10 cellular contexts compared by ENCODE assay signal in the genomic region with DNA sequence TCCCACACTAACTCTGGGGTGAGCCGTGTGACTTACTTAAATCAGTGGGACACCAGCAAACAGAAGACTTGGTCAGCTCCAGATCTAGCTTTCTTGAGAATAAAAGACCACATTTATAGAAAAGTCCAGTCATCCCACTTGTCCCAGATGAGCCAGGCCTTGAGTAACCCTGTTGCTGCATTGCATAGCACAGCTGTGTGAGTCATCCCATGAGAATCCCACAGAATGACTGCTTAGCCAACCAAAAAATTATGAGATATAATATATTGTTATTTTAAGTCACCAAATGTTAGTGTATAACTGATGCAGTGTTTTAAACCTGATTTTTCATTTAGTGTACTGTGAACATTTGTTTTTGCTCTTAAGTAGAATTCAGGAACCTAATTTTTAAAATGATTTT.
DNase-seq lines count a peak whose midpoint lies in the region; TF ChIP-seq lines count a peak whose summit lies in the region.
"Had no signal": no experiment of that assay in that cellular context is flagged by ENCODE, and none has a peak within 500 bp of the region (broad histone marks: within the 10 kb centered on the region; RNA-seq: fewer than 3 reads in every experiment).

No MANE protein-coding gene starts in this region.

- intact Hi-C loops in stomach (cut with DNase I; ENCODE audit: low total_unique reads), result no loop called here

- no peaks in the 10 kb centered on the region for H3K4me1 ChIP-seq in hepatocyte (ENCODE audit: insufficient read depth)
- no peaks in the 10 kb centered on the region for H3K4me1 ChIP-seq in stomach

- TF ChIP-seq CTCF in astrocyte of the cerebellum (IDR thresholded peaks at IDR 0.05; ENCODE audit: low read depth, low read length, missing control alignments) (no peak), hepatocyte (IDR thresholded peaks at IDR 0.05; ENCODE audit: poor library complexity) (no peak), GM20000 (IDR thresholded peaks at IDR 0.05; ENCODE audit: extremely low read depth, missing control alignments) (no peak), stomach (IDR thresholded peaks at IDR 0.05) (no peak)

- no peak overlapping the region for H3K4me2 ChIP-seq in hepatocyte

- no peak overlapping the region for H3K27ac ChIP-seq in hepatocyte
- no peak overlapping the region for H3K27ac ChIP-seq in stomach

- no peak for TF ChIP-seq EP300 in stomach (IDR thresholded peaks at IDR 0.05)

- H3K9me3 ChIP-seq in hepatocyte (ENCODE audit: low read depth) (no peaks in the 10 kb centered on the region), stomach (peaks cover 0 to 7% (median 2%) of the 10 kb centered on the region in 4 donors)

- H3K79me2 ChIP-seq in hepatocyte, result no peaks in the 10 kb centered on the region

- no peaks in the 10 kb centered on the region for H4K20me1 ChIP-seq in hepatocyte (ENCODE audit: insufficient read depth, poor library complexity, severe bottlenecking)

- H2AFZ ChIP-seq in hepatocyte, result no peak overlapping the region

- no peaks in the 10 kb centered on the region for H3K36me3 ChIP-seq in hepatocyte (replicated peaks; ENCODE audit: insufficient read depth, low read depth)
- H3K36me3 ChIP-seq in stomach, result no peaks in the 10 kb centered on the region

- H3K4me3 ChIP-seq in astrocyte of the cerebellum (ENCODE audit: low read depth, low read length) (no peak overlapping the region), hepatocyte (no peak overlapping the region), stomach (no peak overlapping the region)

- WGBS in hepatocyte (ENCODE audit: low lambda C conversion rate, missing lambda C conversion rate), result 57% methylated on average over 1 of the region's 1 CpG
- 76 to 90% (median 88%) methylated on average over 1 of the region's 1 CpG for WGBS in stomach, 5 donors

- H3K9me2 ChIP-seq in hepatocyte (replicated peaks; ENCODE audit: insufficient read depth), result no peaks in the 10 kb centered on the region

- H3K27me3 ChIP-seq in hepatocyte (no peaks in the 10 kb centered on the region), stomach (no peaks in the 10 kb centered on the region)

- DNase-seq in A172 (ENCODE audit: low spot score), result peak; percentile 64
- DNase-seq in HS-27A (ENCODE audit: low read depth), result peak; percentile 84
- DNase-seq in astrocyte of the cerebellum (ENCODE audit: low read depth), result peak; percentile 95
- peak; percentile 67 for DNase-seq in hepatocyte (ENCODE audit: low spot score)
- DNase-seq in activated effector memory CD4-positive, alpha-beta T cell treated with anti-CD3 and anti-CD28 coated beads, Interleukin-2, amount 50 U/mL, for 16 hours, result no peak
- no peak for DNase-seq in activated T-cell treated with anti-CD3 and anti-CD28 coated beads, Interleukin-2, amount 50 U/mL, for 1 hour
- no peak for DNase-seq in GM20000 (ENCODE audit: low spot score)
- DNase-seq in stomach, result no peak
- DNase-seq: NCI-H187 treated with DMSO at 0.1 percent for 48 hours, SHP77 had no signal

- in situ Hi-C loops in astrocyte of the cerebellum (cut with HindIII; ENCODE audit: low sequenced_read_pairs), result no loop called here

- TF ChIP-seq POLR2A in stomach (IDR thresholded peaks at IDR 0.05), result no peak

Comparison
In these comparisons a context has a peak if more than half of its experiments do, and no peak if none do; other contexts are left out.
1. DNase-seq: peak in A172 (single experiment), HS-27A (single experiment), astrocyte of the cerebellum (single experiment) and hepatocyte (single experiment); none in activated effector memory CD4-positive, alpha-beta T cell treated with anti-CD3 and anti-CD28 coated beads, Interleukin-2, amount 50 U/mL, for 16 hours (single experiment), activated T-cell treated with anti-CD3 and anti-CD28 coated beads, Interleukin-2, amount 50 U/mL, for 1 hour (single experiment), GM20000 (single experiment) and stomach (single experiment).